In genomic region chr11:65571940-65572339, GRCh38 we compare ENCODE assay signal across 8 cellular contexts. TPM values are rescaled to one million over a fixed set of nuclear protein-coding genes. Genes with fewer than 3 reads are reported as not detected.
DNase-seq lines count a peak whose midpoint lies in the region; ATAC-seq, FAIRE-seq and TF ChIP-seq lines count a peak whose summit lies in the region.

No MANE protein-coding gene starts in this region.

- H4K8ac ChIP-seq in H9 (replicated peaks; ENCODE audit: insufficient read length, low read depth, low read length), result no peak overlapping the region

- H3K4me3 Mint-ChIP-seq in H9 (peak overlapping the region; percentile 99), osteocyte (ENCODE audit: unreplicated experiment) (peak overlapping the region; percentile 97)

- H4K5ac ChIP-seq in H9 (ENCODE audit: insufficient read length, low read depth, low read length), result no peak overlapping the region

- H2BK120ac ChIP-seq in H9 (ENCODE audit: low read depth, low read length, poor library complexity, severe bottlenecking), result no peak overlapping the region

- H3K79me2 ChIP-seq in H9 (ENCODE audit: insufficient read depth, low read length), result no peaks in the 10 kb centered on the region; the same call in 1 of the 2 replicates
- peaks cover 25% of the 10 kb centered on the region for H3K79me2 ChIP-seq in endothelial cell of umbilical vein (ENCODE audit: control insufficient read depth, insufficient read depth, low read length)

- no TSS peak for BruUV-seq in endothelial cell of umbilical vein (replicated peaks; lab: Mats Ljungman, UMichigan)

- no peak overlapping the region for H2BK15ac ChIP-seq in H9 (ENCODE audit: low read depth, low read length)

- no peak overlapping the region for H2AFZ ChIP-seq in H9 (ENCODE audit: low read length)
- no peak overlapping the region for H2AFZ ChIP-seq in endothelial cell of umbilical vein (ENCODE audit: low read depth, low read length)

- H2AK5ac ChIP-seq in H9 (ENCODE audit: insufficient read length, low read length), result no peak overlapping the region

- peaks cover 8% of the 10 kb centered on the region; the same call in 1 of the 2 replicates for H3K27me3 ChIP-seq in H9 (ENCODE audit: insufficient read depth, low read length)
- H3K27me3 ChIP-seq in SJCRH30, result no peaks in the 10 kb centered on the region
- no peaks in the 10 kb centered on the region for H3K27me3 ChIP-seq in endothelial cell of umbilical vein (ENCODE audit: control insufficient read depth in 2 of 2, insufficient read depth in 2 of 2, low read length in 2 of 2)

- H3K4me3 ChIP-seq in SJCRH30 (peak overlapping the region; percentile 56), endothelial cell of umbilical vein (replicated peaks in 1 of 3; ENCODE audit: insufficient read depth in 1 of 3, low read depth in 1 of 3, low read length in 3 of 3) (peak overlapping the region in 2 of 3 experiments; percentile 65 to 73)

- H2BK12ac ChIP-seq in H9 (ENCODE audit: insufficient read length, low read depth, low read length), result no peak overlapping the region

- no peak for TF ChIP-seq POLR2A in endothelial cell of umbilical vein (IDR thresholded peaks at IDR 0.05; ENCODE audit: low read depth, low read length)

- no peak overlapping the region for H3K56ac ChIP-seq in H9 (ENCODE audit: insufficient read length, low read depth, low read length)

- WGBS in H9 (ENCODE audit: extremely low coverage, insufficient read length, low lambda C conversion rate), result no CpG with 5 or more reads among the region's 11 CpGs

- DNase-seq in H9 (peak; percentile 82), SJCRH30 (peak in 1 of 2 experiments; percentile 45), endothelial cell of umbilical vein (ENCODE audit: low read depth, low spot score) (peak; percentile 73), osteocyte (ENCODE audit: extremely low spot score, unreplicated experiment) (no peak), NCI-H1436 (lab: John Stamatoyannopoulos, UW) (no peak)
- DNase-seq in activated CD4-positive, alpha-beta T cell treated with anti-CD3 and anti-CD28 coated beads for 1 hour, result no peak

- TF ChIP-seq CTCF in C4-2B (conservative IDR thresholded peaks at IDR 0.05), result peak; percentile 47
- TF ChIP-seq CTCF in H9 (conservative IDR thresholded peaks at IDR 0.05), result peak; percentile 61
- TF ChIP-seq CTCF in endothelial cell of umbilical vein (IDR thresholded peaks at IDR 0.05; ENCODE audit: extremely low read depth in 1 of 2, insufficient read depth in 1 of 2, low read depth in 1 of 2, low read length in 2 of 2), result peak; percentile 24 to 38
- peak; percentile 57 for TF ChIP-seq CTCF in osteocyte (IDR thresholded peaks at IDR 0.05)

- CTCF ChIA-PET in endothelial cell of umbilical vein (lab: Charles Lee), result interaction anchor here (0.7 to 9.7 kb wide), 15 partner anchors 10 to 91 kb away, joined by 3 to 167 read pairs (median 8); partner anchors contain the start of genes LTBP3, PCNX3 and SCYL1

- H3K27ac Mint-ChIP-seq in H9 (peak overlapping the region in 2 of 3 experiments; percentile 70 to 85; a peak in 3 of 7 replicates), osteocyte (ENCODE audit: unreplicated experiment) (peak overlapping the region; percentile 80)

- no peaks in the 10 kb centered on the region; the same call in 1 of the 2 replicates for H3K4me1 ChIP-seq in H9 (ENCODE audit: insufficient read depth, low read length)
- H3K4me1 ChIP-seq in SJCRH30, result peaks cover 29% of the 10 kb centered on the region
- H3K4me1 ChIP-seq in endothelial cell of umbilical vein (ENCODE audit: control insufficient read depth, extremely low read depth, insufficient read depth, low read length), result peaks cover 53% of the 10 kb centered on the region

- H3K9me3 Mint-ChIP-seq in H9 (no peaks in the 10 kb centered on the region; a peak in 1 of 5 replicates), osteocyte (ENCODE audit: unreplicated experiment) (no peaks in the 10 kb centered on the region)

- H3K23me2 ChIP-seq in H9 (ENCODE audit: insufficient read length, low read depth, low read length, poor library complexity, severe bottlenecking), result peaks cover 25% of the 10 kb centered on the region

- no peak for ATAC-seq in GM18907 (IDR thresholded peaks at IDR 0.05; ENCODE audit: unreplicated experiment)

- no peak overlapping the region for H3K23ac ChIP-seq in H9 (ENCODE audit: insufficient read length, low read depth, low read length)

- H4K20me1 ChIP-seq in H9 (ENCODE audit: control insufficient read depth, insufficient read depth, insufficient read length) (no peaks in the 10 kb centered on the region), endothelial cell of umbilical vein (replicated peaks; ENCODE audit: control insufficient read depth, extremely low read depth, insufficient read depth, low read length) (no peaks in the 10 kb centered on the region)

- H3K9me3 ChIP-seq in H9 (ENCODE audit: control insufficient read depth, low read depth, low read length), result no peaks in the 10 kb centered on the region
- no peaks in the 10 kb centered on the region for H3K9me3 ChIP-seq in SJCRH30 (replicated peaks)
- H3K9me3 ChIP-seq in endothelial cell of umbilical vein (replicated peaks; ENCODE audit: control insufficient read depth, insufficient read depth, low read length), result no peaks in the 10 kb centered on the region

- dilution Hi-C loops in endothelial cell of umbilical vein (cut with MboI; ENCODE audit: extremely low pct_ligation_motif_present, low sequenced_read_pairs), result no loop called here

- intact Hi-C loops in endothelial cell of umbilical vein (cut with micrococcal nuclease), result loop anchor here (1.0 to 5.0 kb wide), 5 partner anchors 25 to 190 kb away; partner anchors contain the start of gene SLC25A45

- H3K27me3 Mint-ChIP-seq in H9 (ENCODE audit: low read depth) (peaks cover 21% of the 10 kb centered on the region), osteocyte (ENCODE audit: unreplicated experiment) (no peaks in the 10 kb centered on the region)

- H3K4me2 ChIP-seq in H9 (ENCODE audit: insufficient read depth, insufficient read length, low read length) (peak overlapping the region; percentile 44), endothelial cell of umbilical vein (ENCODE audit: insufficient read depth, low read length) (peak overlapping the region; percentile 15)

- H3K4me1 Mint-ChIP-seq in H9, result peaks cover 38 to 54% of the 10 kb centered on the region in 2 experiments
- peaks cover 61% of the 10 kb centered on the region for H3K4me1 Mint-ChIP-seq in osteocyte (ENCODE audit: unreplicated experiment)

- no peak overlapping the region for H4K91ac ChIP-seq in H9 (ENCODE audit: insufficient read length, low read depth, low read length)

- H3K4ac ChIP-seq in H9 (ENCODE audit: low read depth, low read length), result no peak overlapping the region

- H3K27ac ChIP-seq in C4-2B, result peak overlapping the region; percentile 84
- H3K27ac ChIP-seq in H9 (ENCODE audit: insufficient read length, low read depth, low read length), result no peak overlapping the region
- H3K27ac ChIP-seq in SJCRH30, result no peak overlapping the region
- no peak overlapping the region for H3K27ac ChIP-seq in endothelial cell of umbilical vein (ENCODE audit: insufficient read depth, low read depth, low read length)

- H3T11ph ChIP-seq in H9 (ENCODE audit: low read length), result no peak overlapping the region

- H3K9ac ChIP-seq in H9 (ENCODE audit: extremely low read depth, insufficient read length, low read length) (no peak overlapping the region), endothelial cell of umbilical vein (replicated peaks; ENCODE audit: extremely low read depth, insufficient read depth, low read length) (no peak overlapping the region)

- POLR2A ChIA-PET in endothelial cell of umbilical vein (lab: Charles Lee), result interaction anchor here (1.1 kb wide), 1 partner anchor 63 kb away, joined by 10 read pairs; no protein-coding TSS in a partner anchor

- H3K14ac ChIP-seq in H9 (ENCODE audit: insufficient read depth, low read length), result no peak overlapping the region

- no peaks in the 10 kb centered on the region for H3K9me1 ChIP-seq in endothelial cell of umbilical vein (replicated peaks; ENCODE audit: control insufficient read depth, extremely low read depth, insufficient read depth, low read length)

- H2BK20ac ChIP-seq in H9 (ENCODE audit: low read depth, low read length, poor library complexity, severe bottlenecking), result no peak overlapping the region

- peaks cover 6 to 14% (median 9%) of the 10 kb centered on the region in 3 experiments; a peak in 6 of 7 replicates for H3K36me3 Mint-ChIP-seq in H9 (ENCODE audit: insufficient read depth in 1 of 3, low read depth in 3 of 3)
- H3K36me3 Mint-ChIP-seq in osteocyte (ENCODE audit: unreplicated experiment), result peaks cover 8% of the 10 kb centered on the region

- no peak for FAIRE-seq in endothelial cell of umbilical vein (lab: Jason Lieb, UNC)

- no peaks in the 10 kb centered on the region for H3K36me3 ChIP-seq in SJCRH30
- no peaks in the 10 kb centered on the region for H3K36me3 ChIP-seq in endothelial cell of umbilical vein (ENCODE audit: control insufficient read depth in 2 of 2, extremely low read depth in 1 of 2, insufficient read depth in 2 of 2, low read length in 2 of 2)

- H2BK5ac ChIP-seq in H9 (ENCODE audit: insufficient read length, low read length), result no peak overlapping the region

- no peak overlapping the region for H3K18ac ChIP-seq in H9 (ENCODE audit: insufficient read length, low read depth, low read length)

- H3K79me1 ChIP-seq in H9 (ENCODE audit: insufficient read depth, low read depth, low read length, poor library complexity, severe bottlenecking), result peaks cover 4% of the 10 kb centered on the region

RNA-seq across cellular contexts. Expression of gene FAM89B, which starts 0.4 kb away (rescaled TPM):
- total RNA-seq in H9 (2021), result 20.0 and 21.7 TPM in 2 replicates
- total RNA-seq in SJCRH30 (2014; rRNA removed; shearing (Covaris generic)), result 18.3 and 21.5 TPM in 2 replicates
- 63.1 and 63.8 TPM in 2 replicates for total RNA-seq in endothelial cell of umbilical vein
- 153 and 193 TPM in 2 replicates for polyA plus RNA-seq in endothelial cell of umbilical vein
- polyA plus RNA-seq in endothelial cell of umbilical vein (2011; cell fraction: cytosol; rRNA removed), result 57.2 and 80.4 TPM in 2 replicates
- 31.0 and 31.4 TPM in 2 replicates for polyA plus RNA-seq in endothelial cell of umbilical vein (2011; cell fraction: nucleus; rRNA removed)
- 44.3 and 64.1 TPM in 2 replicates for polyA plus RNA-seq in endothelial cell of umbilical vein (2012)
- 30.8 and 35.3 TPM in 2 replicates for polyA minus RNA-seq in endothelial cell of umbilical vein
- 10.7 TPM for polyA minus RNA-seq in endothelial cell of umbilical vein (2011; cell fraction: cytosol; rRNA and poly(A)+ RNA removed)
- 15.6 and 20.3 TPM in 2 replicates for polyA minus RNA-seq in endothelial cell of umbilical vein (2011; cell fraction: nucleus; rRNA and poly(A)+ RNA removed)
- 84.2 and 92.1 TPM in 2 replicates for total RNA-seq in osteocyte

RNA-seq across cellular contexts. Expression of gene ZNRD2, which starts 1.7 kb away (rescaled TPM):
- 43.7 and 45.8 TPM in 2 replicates for total RNA-seq in H9 (2021)
- total RNA-seq in SJCRH30 (2014; rRNA removed; shearing (Covaris generic)), result 30.6 and 32.6 TPM in 2 replicates
- 40.8 and 46.9 TPM in 2 replicates for total RNA-seq in endothelial cell of umbilical vein
- 96.2 and 96.7 TPM in 2 replicates for polyA plus RNA-seq in endothelial cell of umbilical vein
- polyA plus RNA-seq in endothelial cell of umbilical vein (2011; cell fraction: cytosol; rRNA removed), result 73.6 and 74.5 TPM in 2 replicates
- 50.6 TPM in 2 replicates for polyA plus RNA-seq in endothelial cell of umbilical vein (2011; cell fraction: nucleus; rRNA removed)
- polyA plus RNA-seq in endothelial cell of umbilical vein (2012), result 93.2 and 99.8 TPM in 2 replicates
- polyA minus RNA-seq in endothelial cell of umbilical vein, result 11.3 and 14.6 TPM in 2 replicates
- polyA minus RNA-seq in endothelial cell of umbilical vein (2011; cell fraction: cytosol; rRNA and poly(A)+ RNA removed), result 27.7 TPM
- 14.4 and 33.5 TPM in 2 replicates for polyA minus RNA-seq in endothelial cell of umbilical vein (2011; cell fraction: nucleus; rRNA and poly(A)+ RNA removed)
- total RNA-seq in osteocyte, result 31.3 and 32.7 TPM in 2 replicates

RNA-seq across cellular contexts. Expression of gene EHBP1L1, which starts 3.9 kb away (rescaled TPM):
- 13.8 and 14.5 TPM in 2 replicates for total RNA-seq in H9 (2021)
- 16.8 and 18.5 TPM in 2 replicates for total RNA-seq in SJCRH30 (2014; rRNA removed; shearing (Covaris generic))
- 18.8 and 19.7 TPM in 2 replicates for total RNA-seq in endothelial cell of umbilical vein
- polyA plus RNA-seq in endothelial cell of umbilical vein, result 12.7 and 18.5 TPM in 2 replicates
- 7.1 and 11.1 TPM in 2 replicates for polyA plus RNA-seq in endothelial cell of umbilical vein (2011; cell fraction: cytosol; rRNA removed)
- 29.6 and 32.5 TPM in 2 replicates for polyA plus RNA-seq in endothelial cell of umbilical vein (2011; cell fraction: nucleus; rRNA removed)
- polyA plus RNA-seq in endothelial cell of umbilical vein (2012), result 14.2 and 20.1 TPM in 2 replicates
- polyA minus RNA-seq in endothelial cell of umbilical vein, result 8.6 and 12.0 TPM in 2 replicates
- polyA minus RNA-seq in endothelial cell of umbilical vein (2011; cell fraction: cytosol; rRNA and poly(A)+ RNA removed), result 64.3 TPM
- polyA minus RNA-seq in endothelial cell of umbilical vein (2011; cell fraction: nucleus; rRNA and poly(A)+ RNA removed), result 7.8 and 11.2 TPM in 2 replicates
- 39.7 and 42.6 TPM in 2 replicates for total RNA-seq in osteocyte

RNA-seq across cellular contexts. Expression of gene LTBP3, which starts 13.8 kb away (rescaled TPM):
- 10.6 and 12.1 TPM in 2 replicates for total RNA-seq in H9 (2021)
- total RNA-seq in SJCRH30 (2014; rRNA removed; shearing (Covaris generic)), result 13.2 and 17.2 TPM in 2 replicates
- 120 and 121 TPM in 2 replicates for total RNA-seq in endothelial cell of umbilical vein
- polyA plus RNA-seq in endothelial cell of umbilical vein, result 209 and 225 TPM in 2 replicates
- 92.6 and 135 TPM in 2 replicates for polyA plus RNA-seq in endothelial cell of umbilical vein (2011; cell fraction: cytosol; rRNA removed)
- 799 and 904 TPM in 2 replicates for polyA plus RNA-seq in endothelial cell of umbilical vein (2011; cell fraction: nucleus; rRNA removed)
- polyA plus RNA-seq in endothelial cell of umbilical vein (2012), result 108 and 232 TPM in 2 replicates
- 44.1 and 70.6 TPM in 2 replicates for polyA minus RNA-seq in endothelial cell of umbilical vein
- 8.5 TPM for polyA minus RNA-seq in endothelial cell of umbilical vein (2011; cell fraction: cytosol; rRNA and poly(A)+ RNA removed)
- polyA minus RNA-seq in endothelial cell of umbilical vein (2011; cell fraction: nucleus; rRNA and poly(A)+ RNA removed), result 104 and 152 TPM in 2 replicates
- 219 and 256 TPM in 2 replicates for total RNA-seq in osteocyte

RNA-seq across cellular contexts. Expression of gene KCNK7, which starts 23.7 kb away (rescaled TPM):
- total RNA-seq in H9 (2021) (1.8 and 2.8 TPM in 2 replicates), endothelial cell of umbilical vein (0.60 and 1.3 TPM in 2 replicates), osteocyte (not detected in 2 replicates)
- 0.28 TPM in 1 of 2 replicates, not detected in the other for total RNA-seq in SJCRH30 (2014; rRNA removed; shearing (Covaris generic))
- 0.17 and 0.19 TPM in 2 replicates for polyA plus RNA-seq in endothelial cell of umbilical vein
- 0.13 and 0.21 TPM in 2 replicates for polyA plus RNA-seq in endothelial cell of umbilical vein (2011; cell fraction: cytosol; rRNA removed)
- polyA plus RNA-seq in endothelial cell of umbilical vein (2011; cell fraction: nucleus; rRNA removed), result 0.66 and 0.87 TPM in 2 replicates
- polyA plus RNA-seq in endothelial cell of umbilical vein (2012), result 0.70 TPM in 1 of 2 replicates, not detected in the other
- 0.51 TPM in 1 of 2 replicates, not detected in the other for polyA minus RNA-seq in endothelial cell of umbilical vein
- not detected for polyA minus RNA-seq in endothelial cell of umbilical vein (2011; cell fraction: cytosol; rRNA and poly(A)+ RNA removed)
- polyA minus RNA-seq in endothelial cell of umbilical vein (2011; cell fraction: nucleus; rRNA and poly(A)+ RNA removed), result 0.34 TPM in 1 of 2 replicates, not detected in the other

Comparison
In these comparisons a context has a peak if more than half of its experiments do, and no peak if none do; other contexts are left out.
1. DNase-seq: peak in H9 (single experiment) and endothelial cell of umbilical vein (single experiment); none in osteocyte (single experiment), activated CD4-positive, alpha-beta T cell treated with anti-CD3 and anti-CD28 coated beads for 1 hour (single experiment) and NCI-H1436 (single experiment).
2. Peak in every context shown above with its lines, with median percentiles within 50 percentile points of each other: CTCF ChIP-seq.